ENCODE assay signal across 3 cellular contexts in genomic region chr1:85638412-85638811, GRCh38.
"Had no signal": no experiment of that assay in that cellular context is flagged by ENCODE, and none has a peak within 500 bp of the region (broad histone marks: within the 10 kb centered on the region; RNA-seq: fewer than 3 reads in every experiment).

No MANE protein-coding gene starts in this region.

- H3K4me3 ChIP-seq: GM12878 had no signal

- DNase-seq: GDM1, GF-D8 had no signal

- ATAC-seq: GM12878 had no signal
